29 cellular contexts compared by ENCODE assay signal in the genomic region with DNA sequence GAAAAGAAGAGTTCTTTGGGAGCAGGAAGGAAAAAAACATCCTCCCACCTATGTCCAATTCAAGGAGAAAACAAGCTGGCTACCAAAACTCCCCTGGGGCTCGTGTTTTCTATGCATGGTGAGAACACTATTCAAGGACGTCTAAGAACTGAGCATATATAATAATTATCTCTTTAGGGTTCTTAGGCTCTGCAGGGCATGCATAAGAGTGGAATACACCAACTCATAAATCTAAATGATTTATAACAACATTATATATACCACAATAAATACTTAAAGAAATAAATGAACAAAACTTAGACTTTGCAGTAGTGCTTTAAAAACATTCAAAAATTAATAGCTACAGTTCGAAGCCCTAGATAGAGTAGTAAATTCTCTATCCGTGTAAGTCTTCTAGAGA.
"Had no signal": no experiment of that assay in that cellular context is flagged by ENCODE, and none has a peak within 500 bp of the region (broad histone marks: within the 10 kb centered on the region; RNA-seq: fewer than 3 reads in every experiment).

No MANE protein-coding gene starts in this region.

- H3K9me3 ChIP-seq: MG63, SK-N-SH had no signal

- H3K27me3 ChIP-seq: cardiac muscle cell, MG63 had no signal

- H3K9me3 Mint-ChIP-seq: activated naive CD4-positive, alpha-beta T cell treated with anti-CD3 and anti-CD28 coated beads for 36 hours had no signal

- H3K36me3 Mint-ChIP-seq: activated naive CD8-positive, alpha-beta T cell treated with anti-CD3 and anti-CD28 coated beads for 36 hours had no signal

- DNase-seq: activated CD4-positive, alpha-beta memory T cell treated with anti-CD3 and anti-CD28 coated beads, Interleukin-2, amount 10 ng/mL, durations not matched to agents 7 days and 5 days; activated CD4-positive, alpha-beta T cell treated with anti-CD3 and anti-CD28 coated beads for 36 hours; activated CD4-positive, alpha-beta T cell treated with anti-CD3 and anti-CD28 coated beads, Interleukin-2, amount 50 U/mL, for 1 hour; activated gamma-delta T cell; activated naive CD4-positive, alpha-beta T cell treated with anti-CD3 and anti-CD28 coated beads for 36 hours; activated naive CD8-positive, alpha-beta T cell treated with anti-CD3 and anti-CD28 coated beads for 36 hours; activated T-cell treated with anti-CD3 and anti-CD28 coated beads for 4 hours; activated T-cell treated with anti-CD3 and anti-CD28 coated beads, Interleukin-2, amount 50 U/mL, for 48 hours; brain microvascular endothelial cell; MG63; MV-4-11; NCI-H1092 treated with DMSO at 0.1 percent for 48 hours; NCI-H1436 treated with DMSO at 0.1 percent for 48 hours; NCI-H187; NCI-H2081; NCI-H2171; NCI-H2227 treated with DMSO at 0.1 percent for 48 hours; NCI-H446 treated with DMSO at 0.1 percent for 48 hours; NCI-H526; NCI-H82; NK-92 treated with Interleukin-12 subunit alpha and Interleukin-12 subunit beta, amount 100 ng/mL, for 24 hours; RPMI8226; SK-N-SH; T-helper 1 cell had no signal

- H3K4me3 Mint-ChIP-seq: activated CD4-positive, alpha-beta memory T cell treated with anti-CD3 and anti-CD28 coated beads, Interleukin-2, amount 10 ng/mL, durations not matched to agents 7 days and 5 days; activated CD4-positive, alpha-beta T cell treated with anti-CD3 and anti-CD28 coated beads for 36 hours; activated naive CD4-positive, alpha-beta T cell treated with anti-CD3 and anti-CD28 coated beads for 36 hours; activated naive CD8-positive, alpha-beta T cell treated with anti-CD3 and anti-CD28 coated beads for 36 hours; activated T-helper 17 cell treated with anti-CD3 and anti-CD28 coated beads, Interleukin-2, amount 50 U/mL, for 72 hours had no signal

- H3K4me3 ChIP-seq: cardiac muscle cell, MG63 had no signal

- H3K27ac ChIP-seq: brain microvascular endothelial cell, cardiac muscle cell, VCaP had no signal

- H3K36me3 ChIP-seq: brain microvascular endothelial cell, cardiac muscle cell, MG63 had no signal

- H3K27me3 Mint-ChIP-seq: activated CD4-positive, alpha-beta memory T cell treated with anti-CD3 and anti-CD28 coated beads, Interleukin-2, amount 10 ng/mL, durations not matched to agents 7 days and 5 days had no signal

- H3K27ac Mint-ChIP-seq: activated CD4-positive, alpha-beta memory T cell treated with anti-CD3 and anti-CD28 coated beads, Interleukin-2, amount 10 ng/mL, durations not matched to agents 7 days and 5 days; activated CD4-positive, alpha-beta T cell treated with anti-CD3 and anti-CD28 coated beads for 36 hours; activated naive CD4-positive, alpha-beta T cell treated with anti-CD3 and anti-CD28 coated beads for 36 hours; activated naive CD8-positive, alpha-beta T cell treated with anti-CD3 and anti-CD28 coated beads for 36 hours; activated T-helper 17 cell treated with anti-CD3 and anti-CD28 coated beads, Interleukin-2, amount 50 U/mL, for 72 hours had no signal

- ATAC-seq: activated CD4-positive, alpha-beta T cell treated with anti-CD3 and anti-CD28 coated beads for 36 hours; activated T-helper 17 cell treated with anti-CD3 and anti-CD28 coated beads, Interleukin-2, amount 50 U/mL, for 72 hours; Panc1; Right ventricle myocardium inferior had no signal
